In genomic region chr1:209911746-209912145, GRCh38 we compare ENCODE assay signal across 34 cellular contexts. TPM values are rescaled to one million over a fixed set of nuclear protein-coding genes. Genes with fewer than 3 reads are reported as not detected.
"Had no signal": no experiment of that assay in that cellular context is flagged by ENCODE, and none has a peak within 500 bp of the region (broad histone marks: within the 10 kb centered on the region; RNA-seq: fewer than 3 reads in every experiment).

No MANE protein-coding gene starts in this region.

- H3K9me3 Mint-ChIP-seq: activated CD4-positive, alpha-beta memory T cell treated with anti-CD3 and anti-CD28 coated beads for 36 hours; activated CD4-positive, alpha-beta T cell treated with anti-CD3 and anti-CD28 coated beads, Interleukin-2, amount 10 ng/mL, durations not matched to agents 24 days and 14 days; activated naive CD4-positive, alpha-beta T cell treated with anti-CD3 and anti-CD28 coated beads for 36 hours; activated naive CD4-positive, alpha-beta T cell treated with anti-CD3 and anti-CD28 coated beads, Interleukin-2, amount 50 U/mL, for 24 hours; activated naive CD8-positive, alpha-beta T cell treated with anti-CD3 and anti-CD28 coated beads for 36 hours; activated T-helper 1 cell treated with anti-CD3 and anti-CD28 coated beads, Interleukin-12 subunit alpha, Interleukin-12 subunit beta, Interleukin-2, Interleukin-4 antibody, amounts not matched to agents 30 ng/mL and 10 ng/mL and 1 ng/mL, durations not matched to agents 14 hours and 24 hours and 36 hours; activated T-helper 2 cell treated with anti-CD3 and anti-CD28 coated beads, Interferon-gamma antibody, Interleukin-2, Interleukin-4, amounts not matched to agents 10 μg/mL and 5 μg/mL and 100 μg/mL, durations not matched to agents 14 hours and 24 hours and 36 hours had no signal

- H3K27ac Mint-ChIP-seq: activated CD4-positive, alpha-beta memory T cell treated with anti-CD3 and anti-CD28 coated beads for 36 hours; activated CD4-positive, alpha-beta T cell treated with anti-CD3 and anti-CD28 coated beads for 36 hours; activated CD4-positive, alpha-beta T cell treated with anti-CD3 and anti-CD28 coated beads, Interleukin-2, amount 10 ng/mL, durations not matched to agents 24 days and 14 days; activated CD8-positive, alpha-beta memory T cell treated with anti-CD3 and anti-CD28 coated beads, Interleukin-2, amount 10 ng/mL, durations not matched to agents 7 days and 5 days; activated CD8-positive, alpha-beta T cell treated with anti-CD3 and anti-CD28 coated beads, Interleukin-2, amount 10 ng/mL, durations not matched to agents 7 days and 5 days; activated naive CD4-positive, alpha-beta T cell treated with anti-CD3 and anti-CD28 coated beads for 36 hours; activated naive CD4-positive, alpha-beta T cell treated with anti-CD3 and anti-CD28 coated beads, Interleukin-2, amount 50 U/mL, for 24 hours; activated naive CD8-positive, alpha-beta T cell treated with anti-CD3 and anti-CD28 coated beads for 36 hours; activated naive CD8-positive, alpha-beta T cell treated with anti-CD3 and anti-CD28 coated beads, Interleukin-2, amount 50 U/mL, for 24 hours; activated T-helper 1 cell treated with anti-CD3 and anti-CD28 coated beads, Interleukin-12 subunit alpha, Interleukin-12 subunit beta, Interleukin-2, Interleukin-4 antibody, amounts not matched to agents 30 ng/mL and 10 ng/mL and 1 ng/mL, durations not matched to agents 14 hours and 24 hours and 36 hours; activated T-helper 2 cell treated with anti-CD3 and anti-CD28 coated beads, Interferon-gamma antibody, Interleukin-2, Interleukin-4, amounts not matched to agents 10 μg/mL and 5 μg/mL and 100 μg/mL, durations not matched to agents 14 hours and 24 hours and 36 hours had no signal

- H3K4me1 Mint-ChIP-seq: activated CD4-positive, alpha-beta T cell treated with anti-CD3 and anti-CD28 coated beads for 36 hours; activated CD4-positive, alpha-beta T cell treated with anti-CD3 and anti-CD28 coated beads, Interleukin-2, amount 10 ng/mL, durations not matched to agents 24 days and 14 days; activated CD8-positive, alpha-beta memory T cell treated with anti-CD3 and anti-CD28 coated beads, Interleukin-2, amount 10 ng/mL, durations not matched to agents 7 days and 5 days; activated naive CD4-positive, alpha-beta T cell treated with anti-CD3 and anti-CD28 coated beads, Interleukin-2, amount 50 U/mL, for 24 hours; activated naive CD8-positive, alpha-beta T cell treated with anti-CD3 and anti-CD28 coated beads for 36 hours; activated naive CD8-positive, alpha-beta T cell treated with anti-CD3 and anti-CD28 coated beads, Interleukin-2, amount 50 U/mL, for 24 hours had no signal

- H3K36me3 Mint-ChIP-seq: activated CD4-positive, alpha-beta memory T cell treated with anti-CD3 and anti-CD28 coated beads for 36 hours; activated CD8-positive, alpha-beta memory T cell treated with anti-CD3 and anti-CD28 coated beads, Interleukin-2, amount 10 ng/mL, durations not matched to agents 7 days and 5 days; activated naive CD4-positive, alpha-beta T cell treated with anti-CD3 and anti-CD28 coated beads, Interleukin-2, amount 50 U/mL, for 24 hours; activated naive CD8-positive, alpha-beta T cell treated with anti-CD3 and anti-CD28 coated beads for 36 hours had no signal

- H3K4me1 ChIP-seq: adrenal gland, body of pancreas, colonic mucosa, esophagus muscularis mucosa, gastroesophageal sphincter, heart right ventricle had no signal

- H3K36me3 ChIP-seq: adrenal gland, cardiac muscle cell, colonic mucosa, esophagus muscularis mucosa, gastroesophageal sphincter, heart right ventricle had no signal

- H3K4me3 ChIP-seq: adrenal gland, body of pancreas, cardiac muscle cell, colonic mucosa, esophagus muscularis mucosa, gastroesophageal sphincter, heart right ventricle had no signal

- H3K27me3 Mint-ChIP-seq: activated CD4-positive, alpha-beta memory T cell treated with anti-CD3 and anti-CD28 coated beads for 36 hours; activated CD4-positive, alpha-beta T cell treated with anti-CD3 and anti-CD28 coated beads for 36 hours; activated CD8-positive, alpha-beta memory T cell treated with anti-CD3 and anti-CD28 coated beads, Interleukin-2, amount 10 ng/mL, durations not matched to agents 7 days and 5 days; activated naive CD8-positive, alpha-beta T cell treated with anti-CD3 and anti-CD28 coated beads for 36 hours had no signal

- H3K27me3 ChIP-seq: adrenal gland, body of pancreas, cardiac muscle cell, colonic mucosa, esophagus muscularis mucosa, gastroesophageal sphincter, heart right ventricle had no signal

- H3K27ac ChIP-seq: adrenal gland, body of pancreas, cardiac muscle cell, colonic mucosa, esophagus muscularis mucosa, gastroesophageal sphincter, heart right ventricle had no signal

- H3K9me3 ChIP-seq: adrenal gland, body of pancreas, colonic mucosa had no signal

- ATAC-seq: activated CD4-positive, alpha-beta T cell treated with anti-CD3 and anti-CD28 coated beads for 36 hours; activated CD8-positive, alpha-beta memory T cell treated with anti-CD3 and anti-CD28 coated beads, Interleukin-2, amount 10 ng/mL, durations not matched to agents 7 days and 5 days; activated CD8-positive, alpha-beta T cell treated with anti-CD3 and anti-CD28 coated beads, Interleukin-2, amount 10 ng/mL, durations not matched to agents 7 days and 5 days; activated naive CD8-positive, alpha-beta T cell treated with anti-CD3 and anti-CD28 coated beads, Interleukin-2, amount 50 U/mL, for 24 hours; body of pancreas; gastroesophageal sphincter; heart right ventricle had no signal

- H3K4me3 Mint-ChIP-seq: activated CD4-positive, alpha-beta memory T cell treated with anti-CD3 and anti-CD28 coated beads for 36 hours; activated CD4-positive, alpha-beta T cell treated with anti-CD3 and anti-CD28 coated beads for 36 hours; activated CD4-positive, alpha-beta T cell treated with anti-CD3 and anti-CD28 coated beads, Interleukin-2, amount 10 ng/mL, durations not matched to agents 24 days and 14 days; activated CD8-positive, alpha-beta memory T cell treated with anti-CD3 and anti-CD28 coated beads, Interleukin-2, amount 10 ng/mL, durations not matched to agents 7 days and 5 days; activated CD8-positive, alpha-beta T cell treated with anti-CD3 and anti-CD28 coated beads, Interleukin-2, amount 10 ng/mL, durations not matched to agents 7 days and 5 days; activated naive CD4-positive, alpha-beta T cell treated with anti-CD3 and anti-CD28 coated beads for 36 hours; activated naive CD4-positive, alpha-beta T cell treated with anti-CD3 and anti-CD28 coated beads, Interleukin-2, amount 50 U/mL, for 24 hours; activated naive CD8-positive, alpha-beta T cell treated with anti-CD3 and anti-CD28 coated beads for 36 hours; activated naive CD8-positive, alpha-beta T cell treated with anti-CD3 and anti-CD28 coated beads, Interleukin-2, amount 50 U/mL, for 24 hours; activated T-helper 1 cell treated with anti-CD3 and anti-CD28 coated beads, Interleukin-12 subunit alpha, Interleukin-12 subunit beta, Interleukin-2, Interleukin-4 antibody, amounts not matched to agents 30 ng/mL and 10 ng/mL and 1 ng/mL, durations not matched to agents 14 hours and 24 hours and 36 hours had no signal

- DNase-seq: activated CD4-positive, alpha-beta memory T cell treated with anti-CD3 and anti-CD28 coated beads for 36 hours; activated CD4-positive, alpha-beta T cell treated with anti-CD3 and anti-CD28 coated beads for 36 hours; activated CD4-positive, alpha-beta T cell treated with anti-CD3 and anti-CD28 coated beads, Interleukin-2, amount 10 ng/mL, durations not matched to agents 24 days and 14 days; activated CD4-positive, CD25-positive, alpha-beta regulatory T cell; activated CD4-positive, CD25-positive, alpha-beta regulatory T cell treated with anti-CD3 and anti-CD28 coated beads, Interleukin-2, amount 50 U/mL, for 72 hours; activated CD8-positive, alpha-beta memory T cell treated with anti-CD3 and anti-CD28 coated beads, Interleukin-2, amount 10 ng/mL, durations not matched to agents 7 days and 5 days; activated CD8-positive, alpha-beta memory T cell treated with anti-CD3 and anti-CD28 coated beads, Interleukin-2, amount 50 U/mL, for 4 hours; activated CD8-positive, alpha-beta T cell treated with anti-CD3 and anti-CD28 coated beads, Interleukin-2, amount 10 ng/mL, durations not matched to agents 7 days and 5 days; activated effector memory CD4-positive, alpha-beta T cell treated with anti-CD3 and anti-CD28 coated beads, Interleukin-2, amount 50 U/mL, for 16 hours; activated naive CD4-positive, alpha-beta T cell treated with anti-CD3 and anti-CD28 coated beads for 36 hours; activated naive CD8-positive, alpha-beta T cell treated with anti-CD3 and anti-CD28 coated beads for 36 hours; activated naive CD8-positive, alpha-beta T cell treated with anti-CD3 and anti-CD28 coated beads, Interleukin-2, amount 50 U/mL, for 24 hours; activated T-cell treated with anti-CD3 and anti-CD28 coated beads, Interleukin-2, amount 50 U/mL, for 1 hour; activated T-cell treated with anti-CD3 and anti-CD28 coated beads, Interleukin-2, amount 50 U/mL, for 48 hours; adrenal gland; amygdala; aorta; body of pancreas; central memory CD4-positive, alpha-beta T cell; cerebellar nuclear complex; colonic mucosa; effector CD8-positive, alpha-beta T cell; erythroblast; foreskin melanocyte; heart right ventricle; T-helper 2 cell had no signal

RNA-seq across cellular contexts. Expression of gene SYT14, which starts 26.3 kb away (rescaled TPM):
- total RNA-seq: activated CD4-positive, alpha-beta memory T cell treated with anti-CD3 and anti-CD28 coated beads for 36 hours; activated CD4-positive, alpha-beta T cell treated with anti-CD3 and anti-CD28 coated beads for 36 hours; activated CD4-positive, alpha-beta T cell treated with anti-CD3 and anti-CD28 coated beads, Interleukin-2, amount 10 ng/mL, durations not matched to agents 24 days and 14 days; activated CD8-positive, alpha-beta memory T cell treated with anti-CD3 and anti-CD28 coated beads for 36 hours; activated CD8-positive, alpha-beta memory T cell treated with anti-CD3 and anti-CD28 coated beads, Interleukin-2, amount 10 ng/mL, durations not matched to agents 7 days and 5 days; activated CD8-positive, alpha-beta T cell treated with anti-CD3 and anti-CD28 coated beads, Interleukin-2, amount 10 ng/mL, durations not matched to agents 7 days and 5 days; activated naive CD4-positive, alpha-beta T cell treated with anti-CD3 and anti-CD28 coated beads for 36 hours; activated naive CD8-positive, alpha-beta T cell treated with anti-CD3 and anti-CD28 coated beads for 36 hours; activated T-helper 1 cell treated with anti-CD3 and anti-CD28 coated beads, Interleukin-12 subunit alpha, Interleukin-12 subunit beta, Interleukin-2, Interleukin-4 antibody, amounts not matched to agents 30 ng/mL and 10 ng/mL and 1 ng/mL, durations not matched to agents 14 hours and 24 hours and 36 hours; activated T-helper 2 cell treated with anti-CD3 and anti-CD28 coated beads, Interferon-gamma antibody, Interleukin-2, Interleukin-4, amounts not matched to agents 10 μg/mL and 5 μg/mL and 100 μg/mL, durations not matched to agents 14 hours and 24 hours and 36 hours; aorta; T-helper 1 cell treated with Interleukin-12 subunit alpha and Interleukin-12 subunit beta and Interleukin-4 antibody, amounts not matched to agents 30 ng/mL and 1 ng/mL, for 36 hours had no signal
- polyA plus RNA-seq: heart right ventricle had no signal
